Comparison of ENCODE assay signal across 1 cellular context in genomic region chr18:51522821-51523220, GRCh38.
TF ChIP-seq lines count a peak whose summit lies in the region.

No MANE protein-coding gene starts in this region.

TF ChIP-seq in SK-N-SH, 30 proteins besides CTCF, POLR2A, EP300 and RAD21 (continued from another document):
- TF ChIP-seq, protein P1, sequence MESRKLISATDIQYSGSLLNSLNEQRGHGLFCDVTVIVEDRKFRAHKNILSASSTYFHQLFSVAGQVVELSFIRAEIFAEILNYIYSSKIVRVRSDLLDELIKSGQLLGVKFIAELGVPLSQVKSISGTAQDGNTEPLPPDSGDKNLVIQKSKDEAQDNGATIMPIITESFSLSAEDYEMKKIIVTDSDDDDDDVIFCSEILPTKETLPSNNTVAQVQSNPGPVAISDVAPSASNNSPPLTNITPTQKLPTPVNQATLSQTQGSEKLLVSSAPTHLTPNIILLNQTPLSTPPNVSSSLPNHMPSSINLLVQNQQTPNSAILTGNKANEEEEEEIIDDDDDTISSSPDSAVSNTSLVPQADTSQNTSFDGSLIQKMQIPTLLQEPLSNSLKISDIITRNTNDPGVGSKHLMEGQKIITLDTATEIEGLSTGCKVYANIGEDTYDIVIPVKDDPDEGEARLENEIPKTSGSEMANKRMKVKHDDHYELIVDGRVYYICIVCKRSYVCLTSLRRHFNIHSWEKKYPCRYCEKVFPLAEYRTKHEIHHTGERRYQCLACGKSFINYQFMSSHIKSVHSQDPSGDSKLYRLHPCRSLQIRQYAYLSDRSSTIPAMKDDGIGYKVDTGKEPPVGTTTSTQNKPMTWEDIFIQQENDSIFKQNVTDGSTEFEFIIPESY (IDR thresholded peaks at IDR 0.05; ENCODE audit: borderline replicate concordance, low read depth): no peak
- no peak for TF ChIP-seq FOXJ3 (CRISPR knock-in tag; IDR thresholded peaks at IDR 0.05)
- no peak for TF ChIP-seq RFX5 (IDR thresholded peaks at IDR 0.05; ENCODE audit: low read length)
- TF ChIP-seq FOXM1 (IDR thresholded peaks at IDR 0.05; ENCODE audit: low read depth): no peak
- no peak for TF ChIP-seq CHD2 (IDR thresholded peaks at IDR 0.05; ENCODE audit: low read length, partially characterized antibody)
- no peak for TF ChIP-seq TCF12 (IDR thresholded peaks at IDR 0.05)
- TF ChIP-seq MXI1 (IDR thresholded peaks at IDR 0.05; ENCODE audit: low read depth, low read length): no peak
- no peak for TF ChIP-seq GABPA (IDR thresholded peaks at IDR 0.05; ENCODE audit: low read depth)
